In the genomic region with DNA sequence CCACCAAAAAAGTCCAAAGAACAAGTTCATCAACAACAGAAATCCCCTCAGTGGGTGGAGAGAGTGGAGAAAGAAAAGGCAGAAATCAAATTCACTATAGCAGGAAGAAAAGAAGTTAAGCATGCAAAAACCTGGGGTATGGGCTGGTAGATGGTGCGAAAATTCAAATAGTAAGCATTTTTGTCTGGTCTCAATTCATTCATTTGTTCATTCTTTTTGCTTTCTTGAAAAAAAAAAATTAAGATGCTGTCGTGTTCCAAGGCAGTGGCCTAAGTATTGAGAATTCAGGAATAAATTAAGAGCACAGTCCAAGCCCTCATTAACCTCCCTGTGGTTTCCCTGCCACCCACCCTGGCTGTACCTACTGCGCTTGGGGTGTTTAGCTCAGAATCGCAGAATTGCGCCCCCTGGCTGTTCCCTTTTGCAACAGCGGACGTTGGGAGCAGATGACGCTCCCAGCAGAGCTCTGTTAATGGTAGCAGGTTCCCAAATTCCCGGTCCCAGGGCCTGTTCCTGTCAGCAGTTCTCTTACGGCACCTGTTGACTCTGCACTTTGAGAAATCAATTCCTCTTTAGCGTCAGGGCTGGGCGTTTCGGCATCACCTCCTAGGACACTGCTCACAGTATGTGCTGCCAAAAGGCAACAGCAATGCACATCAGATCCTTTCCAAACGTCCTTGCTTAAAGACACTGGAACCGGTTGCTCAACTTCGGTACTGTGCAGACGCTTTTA, we compare ENCODE assay signal across 2 cellular contexts.
TF ChIP-seq lines count a peak whose summit lies in the region.

No MANE protein-coding gene starts in this region.

TF ChIP-seq in SK-N-SH, 30 proteins besides CTCF, POLR2A, EP300 and RAD21 (continued from another document):
- TF ChIP-seq USF1 (IDR thresholded peaks at IDR 0.05; ENCODE audit: borderline replicate concordance, low read depth) (no peak), POLR2AphosphoS5 (IDR thresholded peaks at IDR 0.05; ENCODE audit: low read depth, low read length) (no peak), RCOR1 (IDR thresholded peaks at IDR 0.05; ENCODE audit: low read length) (no peak), NFIC (IDR thresholded peaks at IDR 0.05; ENCODE audit: borderline replicate concordance) (no peak), PBX3 (IDR thresholded peaks at IDR 0.05) (no peak), TAF1 (IDR thresholded peaks at IDR 0.05; ENCODE audit: borderline replicate concordance, low read depth, low read length) (no peak), MEF2A (IDR thresholded peaks at IDR 0.05; ENCODE audit: borderline replicate concordance, low read depth) (no peak), MAX (IDR thresholded peaks at IDR 0.05; ENCODE audit: low read depth) (no peak)
- TF ChIP-seq, protein P1, sequence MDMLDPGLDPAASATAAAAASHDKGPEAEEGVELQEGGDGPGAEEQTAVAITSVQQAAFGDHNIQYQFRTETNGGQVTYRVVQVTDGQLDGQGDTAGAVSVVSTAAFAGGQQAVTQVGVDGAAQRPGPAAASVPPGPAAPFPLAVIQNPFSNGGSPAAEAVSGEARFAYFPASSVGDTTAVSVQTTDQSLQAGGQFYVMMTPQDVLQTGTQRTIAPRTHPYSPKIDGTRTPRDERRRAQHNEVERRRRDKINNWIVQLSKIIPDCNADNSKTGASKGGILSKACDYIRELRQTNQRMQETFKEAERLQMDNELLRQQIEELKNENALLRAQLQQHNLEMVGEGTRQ (IDR thresholded peaks at IDR 0.05; ENCODE audit: borderline replicate concordance, low read depth, low read length) = no peak
- TF ChIP-seq, protein P2, sequence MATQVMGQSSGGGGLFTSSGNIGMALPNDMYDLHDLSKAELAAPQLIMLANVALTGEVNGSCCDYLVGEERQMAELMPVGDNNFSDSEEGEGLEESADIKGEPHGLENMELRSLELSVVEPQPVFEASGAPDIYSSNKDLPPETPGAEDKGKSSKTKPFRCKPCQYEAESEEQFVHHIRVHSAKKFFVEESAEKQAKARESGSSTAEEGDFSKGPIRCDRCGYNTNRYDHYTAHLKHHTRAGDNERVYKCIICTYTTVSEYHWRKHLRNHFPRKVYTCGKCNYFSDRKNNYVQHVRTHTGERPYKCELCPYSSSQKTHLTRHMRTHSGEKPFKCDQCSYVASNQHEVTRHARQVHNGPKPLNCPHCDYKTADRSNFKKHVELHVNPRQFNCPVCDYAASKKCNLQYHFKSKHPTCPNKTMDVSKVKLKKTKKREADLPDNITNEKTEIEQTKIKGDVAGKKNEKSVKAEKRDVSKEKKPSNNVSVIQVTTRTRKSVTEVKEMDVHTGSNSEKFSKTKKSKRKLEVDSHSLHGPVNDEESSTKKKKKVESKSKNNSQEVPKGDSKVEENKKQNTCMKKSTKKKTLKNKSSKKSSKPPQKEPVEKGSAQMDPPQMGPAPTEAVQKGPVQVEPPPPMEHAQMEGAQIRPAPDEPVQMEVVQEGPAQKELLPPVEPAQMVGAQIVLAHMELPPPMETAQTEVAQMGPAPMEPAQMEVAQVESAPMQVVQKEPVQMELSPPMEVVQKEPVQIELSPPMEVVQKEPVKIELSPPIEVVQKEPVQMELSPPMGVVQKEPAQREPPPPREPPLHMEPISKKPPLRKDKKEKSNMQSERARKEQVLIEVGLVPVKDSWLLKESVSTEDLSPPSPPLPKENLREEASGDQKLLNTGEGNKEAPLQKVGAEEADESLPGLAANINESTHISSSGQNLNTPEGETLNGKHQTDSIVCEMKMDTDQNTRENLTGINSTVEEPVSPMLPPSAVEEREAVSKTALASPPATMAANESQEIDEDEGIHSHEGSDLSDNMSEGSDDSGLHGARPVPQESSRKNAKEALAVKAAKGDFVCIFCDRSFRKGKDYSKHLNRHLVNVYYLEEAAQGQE (IDR thresholded peaks at IDR 0.05; ENCODE audit: low read depth, low read length) = no peak

TF ChIP-seq in SK-N-SH treated with all-trans-retinoic acid at 6 μM for 48 hours, 23 proteins besides CTCF, POLR2A, EP300 and RAD21 (continued from another document):
- TF ChIP-seq CREB5 (CRISPR knock-in tag; IDR thresholded peaks at IDR 0.05; ENCODE audit: low read depth) = no peak
- TF ChIP-seq BACH2 (CRISPR knock-in tag; IDR thresholded peaks at IDR 0.05; ENCODE audit: borderline replicate concordance) = no peak
- TF ChIP-seq ESRRG (CRISPR knock-in tag; IDR thresholded peaks at IDR 0.05) = no peak
